18 cellular contexts compared by ENCODE assay signal in genomic region chr7:64863021-64863420, GRCh38. TPM values are rescaled to one million over a fixed set of nuclear protein-coding genes. Genes with fewer than 3 reads are reported as not detected.
DNase-seq lines count a peak whose midpoint lies in the region; ATAC-seq and TF ChIP-seq lines count a peak whose summit lies in the region.
"Had no signal": no experiment of that assay in that cellular context is flagged by ENCODE, and none has a peak within 500 bp of the region (broad histone marks: within the 10 kb centered on the region; RNA-seq: fewer than 3 reads in every experiment).

No MANE protein-coding gene starts in this region.

- H3K79me1 ChIP-seq in H9 (ENCODE audit: insufficient read depth, low read depth, low read length, poor library complexity, severe bottlenecking): no peaks in the 10 kb centered on the region

- no peak overlapping the region for H3K27ac ChIP-seq in H9 (ENCODE audit: insufficient read length, low read depth, low read length)
- H3K27ac ChIP-seq: GM23248 had no signal

- no peaks in the 10 kb centered on the region for H4K20me1 ChIP-seq in H9 (ENCODE audit: control insufficient read depth, insufficient read depth, insufficient read length)

- no peaks in the 10 kb centered on the region for H3K4me1 Mint-ChIP-seq in H9
- H3K4me1 Mint-ChIP-seq in type B pancreatic cell (ENCODE audit: unreplicated experiment): no peaks in the 10 kb centered on the region

- no peak overlapping the region for H3T11ph ChIP-seq in H9 (ENCODE audit: low read length)

- H3K4me1 ChIP-seq in H9 (ENCODE audit: insufficient read depth, low read length): no peaks in the 10 kb centered on the region
- H3K4me1 ChIP-seq: BE2C, Caco-2 had no signal

- no peak overlapping the region for H3K4me2 ChIP-seq in H9 (ENCODE audit: insufficient read depth, insufficient read length, low read length)

- peaks cover 12% of the 10 kb centered on the region for H3K9me3 ChIP-seq in H9 (ENCODE audit: control insufficient read depth, low read depth, low read length)
- H3K9me3 ChIP-seq: BE2C, Caco-2 had no signal

- H3K23me2 ChIP-seq in H9 (ENCODE audit: insufficient read length, low read depth, low read length, poor library complexity, severe bottlenecking): no peaks in the 10 kb centered on the region

- H3K23ac ChIP-seq in H9 (ENCODE audit: insufficient read length, low read depth, low read length): no peak overlapping the region

- no peak overlapping the region for H4K8ac ChIP-seq in H9 (replicated peaks; ENCODE audit: insufficient read length, low read depth, low read length)

- no peak overlapping the region for H3K56ac ChIP-seq in H9 (ENCODE audit: insufficient read length, low read depth, low read length)

- H3K9me3 Mint-ChIP-seq in H9 (peaks cover 58 to 61% of the 10 kb centered on the region in 2 experiments), type B pancreatic cell (no peaks in the 10 kb centered on the region)

- no peak overlapping the region for H2BK15ac ChIP-seq in H9 (ENCODE audit: low read depth, low read length)

- H3K79me2 ChIP-seq in H9 (ENCODE audit: insufficient read depth, low read length): no peaks in the 10 kb centered on the region

- H3K4ac ChIP-seq in H9 (ENCODE audit: low read depth, low read length): no peak overlapping the region

- H3K36me3 Mint-ChIP-seq in H9 (ENCODE audit: insufficient read depth in 1 of 3, low read depth in 3 of 3): peaks cover 0 to 7% (median 4%) of the 10 kb centered on the region in 3 experiments; a peak in 3 of 7 replicates
- H3K36me3 Mint-ChIP-seq in type B pancreatic cell: no peaks in the 10 kb centered on the region
- H3K36me3 Mint-ChIP-seq: CD4-positive, CD25-positive, alpha-beta regulatory T cell had no signal

- no peak overlapping the region for H3K9ac ChIP-seq in H9 (ENCODE audit: extremely low read depth, insufficient read length, low read length)
- H3K9ac ChIP-seq: GM23248 had no signal

- H4K91ac ChIP-seq in H9 (ENCODE audit: insufficient read length, low read depth, low read length): no peak overlapping the region

- no peak for ATAC-seq in HG03442 (IDR thresholded peaks at IDR 0.05; ENCODE audit: unreplicated experiment)
- ATAC-seq: GM12878, HCT116 had no signal

- H3K27ac Mint-ChIP-seq in H9 (no peak overlapping the region), type B pancreatic cell (no peak overlapping the region)
- H3K27ac Mint-ChIP-seq: CD4-positive, CD25-positive, alpha-beta regulatory T cell had no signal

- DNase-seq in D341Med (ENCODE audit: low spot score): peak; percentile 8
- DNase-seq in H9: peak; percentile 7
- DNase-seq in mesenteric fat pad (ENCODE audit: low spot score): peak; percentile 84
- DNase-seq in type B pancreatic cell (ENCODE audit: extremely low spot score, unreplicated experiment): peak; percentile 48
- DNase-seq in NCI-H1048 (lab: John Stamatoyannopoulos, UW): no peak
- no peak for DNase-seq in cerebellar nuclear complex (lab: John Stamatoyannopoulos, UW)
- DNase-seq: BE2C; C1 segment of cervical spinal cord; Caco-2; CD4-positive, CD25-positive, alpha-beta regulatory T cell; DMS153; DMS79 treated with DMSO at 0.1 percent for 48 hours; EL; GM23248; KG1 had no signal

- no peak overlapping the region for H2AFZ ChIP-seq in H9 (ENCODE audit: low read length)
- H2AFZ ChIP-seq: GM23248 had no signal

- no peak overlapping the region for H3K4me3 Mint-ChIP-seq in H9
- H3K4me3 Mint-ChIP-seq in type B pancreatic cell: no peak overlapping the region
- H3K4me3 Mint-ChIP-seq: CD4-positive, CD25-positive, alpha-beta regulatory T cell had no signal

- no peak overlapping the region for H2BK120ac ChIP-seq in H9 (ENCODE audit: low read depth, low read length, poor library complexity, severe bottlenecking)

- no CpG with 5 or more reads among the region's 9 CpGs for WGBS in H9 (ENCODE audit: extremely low coverage, insufficient read length, low lambda C conversion rate)

- H4K5ac ChIP-seq in H9 (ENCODE audit: insufficient read length, low read depth, low read length): no peak overlapping the region

- no peak overlapping the region for H3K14ac ChIP-seq in H9 (ENCODE audit: insufficient read depth, low read length)

- no peak overlapping the region for H3K18ac ChIP-seq in H9 (ENCODE audit: insufficient read length, low read depth, low read length)

- H3K27me3 ChIP-seq in H9 (ENCODE audit: insufficient read depth, low read length): no peaks in the 10 kb centered on the region
- H3K27me3 ChIP-seq: BE2C had no signal

- no peak overlapping the region for H2BK20ac ChIP-seq in H9 (ENCODE audit: low read depth, low read length, poor library complexity, severe bottlenecking)

- H2BK12ac ChIP-seq in H9 (ENCODE audit: insufficient read length, low read depth, low read length): no peak overlapping the region

- H2AK5ac ChIP-seq in H9 (ENCODE audit: insufficient read length, low read length): no peak overlapping the region

- no peak for TF ChIP-seq CTCF in H9 (conservative IDR thresholded peaks at IDR 0.05)
- TF ChIP-seq CTCF in type B pancreatic cell (conservative IDR thresholded peaks at IDR 0.05): no peak

- no peak overlapping the region for H2BK5ac ChIP-seq in H9 (ENCODE audit: insufficient read length, low read length)

- H3K27me3 Mint-ChIP-seq in H9 (ENCODE audit: low read depth) (peaks cover 9% of the 10 kb centered on the region), type B pancreatic cell (no peaks in the 10 kb centered on the region)
- H3K27me3 Mint-ChIP-seq: CD4-positive, CD25-positive, alpha-beta regulatory T cell had no signal

RNA-seq across cellular contexts. Expression of gene ZNF273, which starts 40.1 kb away (rescaled TPM):
- total RNA-seq in H9 (2021) (17.9 TPM in 2 replicates), mesenteric fat pad (2.1 TPM), type B pancreatic cell (ENCODE audit: low replicate concordance) (6.2 and 9.3 TPM in 2 replicates)

Comparison
In these comparisons a context has a peak if more than half of its experiments do, and no peak if none do; other contexts are left out.
1. DNase-seq: peak in D341Med (single experiment), H9 (single experiment), mesenteric fat pad (single experiment) and type B pancreatic cell (single experiment); none in NCI-H1048 (single experiment) and cerebellar nuclear complex (0 of 2).